8 cellular contexts compared by ENCODE assay signal in the genomic region with DNA sequence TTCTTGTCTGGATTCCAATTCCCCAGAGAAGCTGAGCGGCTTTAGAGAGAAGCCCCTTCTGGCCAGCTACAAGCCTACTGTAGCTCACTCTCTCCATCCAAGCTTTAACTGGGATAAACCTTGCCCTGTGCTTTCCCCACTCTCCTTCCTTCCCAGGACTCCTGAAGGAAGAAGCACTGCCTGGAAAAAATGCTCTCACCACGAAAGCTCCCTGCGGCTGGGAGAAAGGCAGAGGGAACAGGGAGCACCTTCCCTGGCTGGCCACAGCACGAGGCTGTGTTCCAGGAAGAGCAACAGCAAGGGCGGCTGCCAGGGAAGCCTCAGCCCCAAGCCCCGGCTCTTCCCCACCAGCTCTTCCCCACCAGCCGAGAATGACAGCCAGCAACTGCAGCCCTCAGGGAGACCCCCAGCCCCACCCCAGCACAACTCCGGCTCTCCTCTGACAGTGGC. TPM values are rescaled to one million over a fixed set of nuclear protein-coding genes. Genes with fewer than 3 reads are reported as not detected.
DNase-seq lines count a peak whose midpoint lies in the region; ATAC-seq and TF ChIP-seq lines count a peak whose summit lies in the region.

No MANE protein-coding gene starts in this region.

- peak overlapping the region; percentile 89 to 98 (median 94) for H3K27ac ChIP-seq in gastrocnemius medialis

- no peaks in the 10 kb centered on the region for H3K36me3 ChIP-seq in gastrocnemius medialis

- H3K9me3 Mint-ChIP-seq in activated CD4-positive, alpha-beta memory T cell treated with anti-CD3 and anti-CD28 coated beads for 36 hours = no peaks in the 10 kb centered on the region

- intact Hi-C loops in activated CD4-positive, alpha-beta memory T cell treated with anti-CD3 and anti-CD28 coated beads for 36 hours (cut with micrococcal nuclease) = loop anchor here (1.0 to 10.0 kb wide), 4 partner anchors 7 to 330 kb away; partner anchors contain the start of genes ALDH6A1 and LIN52
- intact Hi-C loops in Right ventricle myocardium superior (cut with DNase I) = loop anchor here (5.0 kb wide), 1 partner anchor 32 kb away; no protein-coding TSS in a partner anchor
- intact Hi-C loops in gastrocnemius medialis (cut with DNase I; ENCODE audit: low total_unique reads) = no loop called here

- H3K4me3 ChIP-seq in GM12875 (ENCODE audit: low read depth, low read length) (peak overlapping the region; percentile 39), gastrocnemius medialis (peak overlapping the region; percentile 8 to 43 (median 34))

- peaks cover 90 to 91% of the 10 kb centered on the region in 2 donors for H3K4me1 ChIP-seq in gastrocnemius medialis

- no peaks in the 10 kb centered on the region for H3K27me3 Mint-ChIP-seq in activated CD4-positive, alpha-beta memory T cell treated with anti-CD3 and anti-CD28 coated beads for 36 hours

- ATAC-seq in Right ventricle myocardium superior (ENCODE audit: poor library complexity) (peak; percentile 38), gastrocnemius medialis (peak; percentile 38 to 48), GM21825 (IDR thresholded peaks at IDR 0.05; ENCODE audit: unreplicated experiment) (no peak)

- H3K36me3 Mint-ChIP-seq in activated CD4-positive, alpha-beta memory T cell treated with anti-CD3 and anti-CD28 coated beads for 36 hours = peaks cover 28% of the 10 kb centered on the region

- peak overlapping the region; percentile 87 for H3K4me3 Mint-ChIP-seq in activated CD4-positive, alpha-beta memory T cell treated with anti-CD3 and anti-CD28 coated beads for 36 hours

- no peaks in the 10 kb centered on the region for H3K27me3 ChIP-seq in gastrocnemius medialis

- TF ChIP-seq CTCF in GM12875 (IDR thresholded peaks at IDR 0.05; ENCODE audit: borderline replicate concordance, insufficient read depth, low read depth, low read length) (no peak), gastrocnemius medialis (IDR thresholded peaks at IDR 0.05 in 4 of 5, conservative IDR thresholded peaks at IDR 0.05 in 1 of 5) (peak in 2 of 5 experiments; percentile 12 to 18)

- H3K4me1 Mint-ChIP-seq in activated CD4-positive, alpha-beta memory T cell treated with anti-CD3 and anti-CD28 coated beads for 36 hours (ENCODE audit: low read depth) = peaks cover 79% of the 10 kb centered on the region

- peak overlapping the region; percentile 95 for H3K27ac Mint-ChIP-seq in activated CD4-positive, alpha-beta memory T cell treated with anti-CD3 and anti-CD28 coated beads for 36 hours

- in situ Hi-C loops in gastrocnemius medialis (cut with MboI; ENCODE audit: low sequenced_read_pairs in 4 of 4) = no loop called here

- no peak for TF ChIP-seq POLR2A in gastrocnemius medialis (IDR thresholded peaks at IDR 0.05)

- POLR2A ChIA-PET in activated CD4-positive, alpha-beta memory T cell treated with anti-CD3 and anti-CD28 coated beads for 36 hours (lab: Charles Lee) = interaction anchor here (1.1 to 11.0 kb wide), 6 partner anchors 12 to 264 kb away, joined by 3 to 211 read pairs (median 10); partner anchors contain the start of genes BBOF1, ENTPD5 and ZNF410

- CTCF ChIA-PET in activated CD4-positive, alpha-beta memory T cell treated with anti-CD3 and anti-CD28 coated beads for 36 hours (lab: Charles Lee) = interaction anchor here (0.8 to 6.4 kb wide), 11 partner anchors 10 to 133 kb away, joined by 3 to 54 read pairs (median 5); no protein-coding TSS in a partner anchor

- no peak for DNase-seq in activated CD4-positive, alpha-beta memory T cell treated with anti-CD3 and anti-CD28 coated beads for 36 hours
- DNase-seq in Right ventricle myocardium superior (peak; percentile 73), gastrocnemius medialis (peak; percentile 61 to 72), NCI-H69 (lab: John Stamatoyannopoulos, UW) (no peak)
- no peak for DNase-seq in stimulated activated CD4-positive, alpha-beta T cell treated with anti-CD3 and anti-CD28 coated beads, Interleukin-12 subunit alpha, Interleukin-12 subunit beta, amount 100 ng/mL, for 4 hours
- DNase-seq in stimulated activated CD4-positive, alpha-beta T cell treated with anti-CD3 and anti-CD28 coated beads, Interleukin-1b, Interleukin-23, amount 100 ng/mL, for 48 hours = no peak

- no peaks in the 10 kb centered on the region for H3K9me3 ChIP-seq in gastrocnemius medialis

RNA-seq across cellular contexts. Expression of gene PNMA1, which starts 40.8 kb away (rescaled TPM):
- 10 to 100 TPM; 28.2 to 28.3 TPM for total RNA-seq in activated CD4-positive, alpha-beta memory T cell treated with anti-CD3 and anti-CD28 coated beads for 36 hours
- 12.9 TPM for total RNA-seq in Right ventricle myocardium superior
- 10 to 100 TPM in 1 of 4 donors, 1 to 10 TPM in 3; 7.6 to 18.5 (median 8.8) TPM for total RNA-seq in gastrocnemius medialis

Comparison
In these comparisons a context has a peak if more than half of its experiments do, and no peak if none do; other contexts are left out.
1. DNase-seq: peak in Right ventricle myocardium superior (single experiment) and gastrocnemius medialis (2 of 2); none in activated CD4-positive, alpha-beta memory T cell treated with anti-CD3 and anti-CD28 coated beads for 36 hours (single experiment), stimulated activated CD4-positive, alpha-beta T cell treated with anti-CD3 and anti-CD28 coated beads, Interleukin-12 subunit alpha, Interleukin-12 subunit beta, amount 100 ng/mL, for 4 hours (single experiment), stimulated activated CD4-positive, alpha-beta T cell treated with anti-CD3 and anti-CD28 coated beads, Interleukin-1b, Interleukin-23, amount 100 ng/mL, for 48 hours (single experiment) and NCI-H69 (single experiment).